Comparison of ENCODE assay signal across 8 cellular contexts in the genomic region with DNA sequence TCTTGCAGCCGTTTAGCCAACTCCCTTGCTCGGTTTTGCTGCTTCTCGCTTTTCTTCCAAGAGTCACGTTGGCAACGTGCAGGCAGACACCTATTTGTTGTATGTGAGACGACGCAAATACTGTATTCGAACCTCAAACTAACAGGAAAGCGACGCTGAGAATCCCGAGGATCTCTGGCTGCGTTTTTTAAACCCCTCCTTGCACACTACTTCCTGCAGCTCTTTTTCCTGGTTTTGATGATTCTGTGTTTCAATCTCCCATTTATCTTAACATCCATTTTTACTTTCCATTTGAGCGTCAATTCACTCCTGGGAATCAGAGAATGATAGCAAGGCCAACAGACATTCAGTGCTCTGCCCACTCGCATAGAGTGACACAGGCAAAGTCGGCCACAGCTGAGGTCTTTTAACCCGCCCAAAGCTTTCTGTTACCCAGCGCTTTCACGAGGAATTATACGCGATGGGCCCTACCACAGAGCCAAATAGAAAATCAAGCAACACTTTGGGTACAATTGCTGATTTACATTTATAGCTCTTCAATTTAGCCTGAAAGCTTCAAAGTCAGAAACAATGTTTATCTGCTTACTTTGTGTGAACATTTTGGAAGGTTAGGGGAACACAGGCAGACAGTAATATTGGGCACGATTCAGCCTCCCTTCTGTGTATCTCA.
A peak's percentile ranks its signal among the peaks of the same experiment; 100 is the strongest.
DNase-seq lines count a peak whose midpoint lies in the region; ATAC-seq and TF ChIP-seq lines count a peak whose summit lies in the region.

No MANE protein-coding gene starts in this region.

- peaks cover 2% of the 10 kb centered on the region for H3K9me3 Mint-ChIP-seq in nephron

- ATAC-seq in HG02759 (IDR thresholded peaks at IDR 0.05; ENCODE audit: unreplicated experiment): no peak
- ATAC-seq in HG02678 (IDR thresholded peaks at IDR 0.05; ENCODE audit: unreplicated experiment): no peak

- peaks cover 5% of the 10 kb centered on the region for H3K27me3 Mint-ChIP-seq in nephron (ENCODE audit: low read depth)

- H3K4me3 Mint-ChIP-seq in nephron: peak overlapping the region; percentile 77 to 87 (median 86)

- H3K27ac Mint-ChIP-seq in nephron: peak overlapping the region; percentile 98 to 100 (median 99)

- DNase-seq in AG09309 (ENCODE audit: low read depth) (no peak), coronary artery (ENCODE audit: low spot score) (no peak), NCI-H748 treated with DMSO at 0.1 percent for 48 hours (lab: John Stamatoyannopoulos, UW) (no peak)
- DNase-seq in stimulated activated CD4-positive, alpha-beta T cell treated with anti-CD3 and anti-CD28 coated beads, Interleukin-15, amount 100 ng/mL, for 24 hours: no peak

- no peaks in the 10 kb centered on the region; the same call in 1 of the 2 replicates for H3K36me3 ChIP-seq in KMS-11 (ENCODE audit: insufficient read depth)

- H2AFZ ChIP-seq in KMS-11 (ENCODE audit: low read depth): peak overlapping the region; percentile 73; the same call in 1 of the 2 replicates

- peaks cover 29% of the 10 kb centered on the region for H3K4me1 ChIP-seq in KMS-11 (ENCODE audit: low read depth, poor library complexity, severe bottlenecking)

- no peaks in the 10 kb centered on the region for H3K27me3 ChIP-seq in KMS-11 (ENCODE audit: insufficient read depth, low read depth)

- no peaks in the 10 kb centered on the region for H4K20me1 ChIP-seq in KMS-11 (ENCODE audit: insufficient read depth)

- peak overlapping the region; percentile 98; the same call in 1 of the 2 replicates for H3K9ac ChIP-seq in KMS-11

- H3K79me2 ChIP-seq in KMS-11 (ENCODE audit: insufficient read depth, low read depth): peaks cover 33% of the 10 kb centered on the region

- H3K4me2 ChIP-seq in KMS-11: peak overlapping the region; percentile 93; the same call in 1 of the 2 replicates

- TF ChIP-seq CTCF in AG09309 (IDR thresholded peaks at IDR 0.05; ENCODE audit: control insufficient read depth, insufficient read depth, low read depth, low read length, missing control alignments) (no peak), KMS-11 (conservative IDR thresholded peaks at IDR 0.05; ENCODE audit: low read depth, low read length) (no peak), coronary artery (IDR thresholded peaks at IDR 0.05) (no peak), nephron (IDR thresholded peaks at IDR 0.05; ENCODE audit: unreplicated experiment in 3 of 3) (no peak)

- peaks cover 59% of the 10 kb centered on the region for H3K4me1 Mint-ChIP-seq in nephron

- H3K4me3 ChIP-seq in AG09309 (ENCODE audit: control insufficient read depth, low read depth, low read length) (peak overlapping the region; percentile 3; the same call in 1 of the 2 replicates), KMS-11 (IDR thresholded peaks at IDR 0.05; ENCODE audit: insufficient read depth, low read depth, low read length) (no peak overlapping the region), coronary artery (peak overlapping the region; percentile 90)

- H3K27ac ChIP-seq in KMS-11: no peak overlapping the region
- peak overlapping the region in 1 of 2 donors; percentile 98 for H3K27ac ChIP-seq in coronary artery

- peaks cover 9% of the 10 kb centered on the region for H3K36me3 Mint-ChIP-seq in nephron (ENCODE audit: low read depth)
